ENCODE assay signal across 9 cellular contexts in genomic region chr16:67278773-67279295, GRCh38. TPM values are rescaled to one million over a fixed set of nuclear protein-coding genes. Genes with fewer than 3 reads are reported as not detected.
A peak's percentile ranks its signal among the peaks of the same experiment; 100 is the strongest.
DNase-seq lines count a peak whose midpoint lies in the region; ATAC-seq and TF ChIP-seq lines count a peak whose summit lies in the region.
"Had no signal": no experiment of that assay in that cellular context is flagged by ENCODE, and none has a peak within 500 bp of the region (broad histone marks: within the 10 kb centered on the region; RNA-seq: fewer than 3 reads in every experiment).

No MANE protein-coding gene starts in this region.

- peaks cover 0 to 20% (median 4%) of the 10 kb centered on the region in 11 experiments; a peak in 7 of 22 replicates for H3K36me3 ChIP-seq in BLaER1 treated with 17β-estradiol and CSF1 and Interleukin-3, amounts not matched to agents 10 nM and 100 nM
- H3K36me3 ChIP-seq in left lung, result peaks cover 0 to 15% of the 10 kb centered on the region in 2 donors

- ATAC-seq in GM18909 (IDR thresholded peaks at IDR 0.05; ENCODE audit: poor library complexity, unreplicated experiment) (peak; percentile 43), HG03196 (IDR thresholded peaks at IDR 0.05; ENCODE audit: unreplicated experiment) (peak; percentile 32), T-cell (replicated peaks in 1 of 4) (peak; percentile 56 to 66 (median 58)), left lung (peak; percentile 42)

- intact Hi-C loops in left lung (cut with DNase I), result no loop called here

- no peaks in the 10 kb centered on the region for H3K9me3 Mint-ChIP-seq in T-cell

- H3K27me3 ChIP-seq in BLaER1 treated with 17β-estradiol and CSF1 and Interleukin-3, amounts not matched to agents 10 nM and 100 nM, result peaks cover 0 to 5% (median 0%) of the 10 kb centered on the region in 11 experiments; a peak in 1 of 22 replicates
- no peaks in the 10 kb centered on the region for H3K27me3 ChIP-seq in left lung

- CTCF ChIA-PET in T-cell (lab: Charles Lee), result interaction anchor here in 1 of 2 donors (0.5 kb wide), 1 partner anchor 144 kb away, joined by 3 read pairs; no protein-coding TSS in a partner anchor

- peak overlapping the region; percentile 55 to 79 for H3K27ac Mint-ChIP-seq in T-cell

- H3K27me3 Mint-ChIP-seq in T-cell, result no peaks in the 10 kb centered on the region

- peaks cover 0 to 10% (median 0%) of the 10 kb centered on the region in 11 experiments; a peak in 1 of 22 replicates for H4K20me1 ChIP-seq in BLaER1 treated with 17β-estradiol and CSF1 and Interleukin-3, amounts not matched to agents 10 nM and 100 nM

- peak overlapping the region; percentile 86 to 99 (median 97) for H3K4me2 ChIP-seq in BLaER1 treated with 17β-estradiol and CSF1 and Interleukin-3, amounts not matched to agents 10 nM and 100 nM

- H3K27ac ChIP-seq in BLaER1 treated with 17β-estradiol and CSF1 and Interleukin-3, amounts not matched to agents 10 nM and 100 nM, result peak overlapping the region; percentile 19 to 77 (median 72); a peak in 21 of 22 replicates
- peak overlapping the region; percentile 66 to 75 for H3K27ac ChIP-seq in left lung

- H3K4me3 Mint-ChIP-seq in T-cell, result peak overlapping the region; percentile 75 to 80 (median 77)

- H3K9me3 ChIP-seq in BLaER1 treated with 17β-estradiol and CSF1 and Interleukin-3, amounts not matched to agents 10 nM and 100 nM (replicated peaks in 1 of 11), result no peaks in the 10 kb centered on the region
- no peaks in the 10 kb centered on the region for H3K9me3 ChIP-seq in left lung

- H3K9ac ChIP-seq in BLaER1 treated with 17β-estradiol and CSF1 and Interleukin-3, amounts not matched to agents 10 nM and 100 nM, result peak overlapping the region; percentile 63 to 83 (median 77)

- POLR2A ChIA-PET in T-cell (lab: Charles Lee), result no interaction called here

- peak in 28 of 34 experiments; percentile 11 to 50 (median 26) for DNase-seq in T-cell
- DNase-seq in cardiac fibroblast (ENCODE audit: low read depth in 2 of 2), result no peak
- no peak for DNase-seq in left lung
- DNase-seq in stimulated activated naive CD4-positive, alpha-beta T cell treated with Interleukin-2 at 50 U/mL for 16 hours (lab: John Stamatoyannopoulos, UW), result peak; percentile 59
- DNase-seq in NCI-H2081 treated with DMSO at 0.1 percent for 48 hours (lab: John Stamatoyannopoulos, UW), result no peak

- H3K4me1 ChIP-seq in BLaER1 treated with 17β-estradiol and CSF1 and Interleukin-3, amounts not matched to agents 10 nM and 100 nM, result peaks cover 23 to 37% (median 30%) of the 10 kb centered on the region in 10 experiments
- H3K4me1 ChIP-seq in left lung, result peaks cover 12 to 33% of the 10 kb centered on the region in 2 donors

- peaks cover 9 to 19% (median 16%) of the 10 kb centered on the region in 3 donors for H3K4me1 Mint-ChIP-seq in T-cell

- peak; percentile 11 for TF ChIP-seq CTCF in cardiac fibroblast (IDR thresholded peaks at IDR 0.05; ENCODE audit: low read depth, low read length)
- TF ChIP-seq CTCF in left lung (IDR thresholded peaks at IDR 0.05), result no peak

- H3K4me3 ChIP-seq in BLaER1 treated with 17β-estradiol and CSF1 and Interleukin-3, amounts not matched to agents 10 nM and 100 nM, result peak overlapping the region; percentile 52 to 71 (median 62)
- H3K4me3 ChIP-seq in cardiac fibroblast (replicated peaks in 1 of 2; ENCODE audit: low read depth in 2 of 2, low read length in 2 of 2) (peak overlapping the region; percentile 36 to 50), left lung (peak overlapping the region; percentile 48 to 60)

- H3K36me3 Mint-ChIP-seq in T-cell, result peaks cover 9% of the 10 kb centered on the region

RNA-seq across cellular contexts. Expression of gene PLEKHG4, which starts 0.5 kb away (rescaled TPM):
- total RNA-seq in T-cell, result 10 to 100 TPM; 19.4 to 27.5 (median 24.9) TPM
- 10 to 100 TPM; 24.9 to 28.5 TPM for total RNA-seq in left lung

RNA-seq across cellular contexts. Expression of gene SLC9A5, which starts 30.1 kb away (rescaled TPM):
- 1 to 10 TPM; 1.4 to 2.3 (median 2.2) TPM for total RNA-seq in T-cell
- total RNA-seq in left lung, result 1 to 10 TPM; 3.2 to 4.0 TPM

RNA-seq across cellular contexts. Expression of gene FHOD1, which starts 31.6 kb away (rescaled TPM):
- total RNA-seq in T-cell (10 to 100 TPM; 31.0 to 92.5 (median 66.2) TPM), left lung (100 to 1,000 TPM in 1 of 2 donors, 10 to 100 TPM in 1; 68.4 to 132 TPM)

RNA-seq across cellular contexts. Expression of gene KCTD19, which starts 47.7 kb away (rescaled TPM):
- total RNA-seq in T-cell (not detected), left lung (under 1 TPM in 1 of 2 donors, not detected in 1; 0.73 TPM)

RNA-seq across cellular contexts. Expression of gene LRRC36, which starts 47.8 kb away (rescaled TPM):
- total RNA-seq in T-cell (not detected), left lung (10 to 100 TPM in 1 of 2 donors, 1 to 10 TPM in 1; 3.0 to 19.5 TPM)
- total RNA-seq: T-helper 2 cell treated with Interferon-gamma antibody and Interleukin-4, amounts not matched to agents 100 ng/mL and 5 ng/mL, for 36 hours had no signal

Comparison
In these comparisons a context has a peak if more than half of its experiments do, and no peak if none do; other contexts are left out.
1. DNase-seq: peak in T-cell (28 of 34) and stimulated activated naive CD4-positive, alpha-beta T cell treated with Interleukin-2 at 50 U/mL for 16 hours (single experiment); none in cardiac fibroblast (0 of 2), left lung (0 of 2) and NCI-H2081 treated with DMSO at 0.1 percent for 48 hours (single experiment).
2. Peak in every context shown above with its lines, with median percentiles within 50 percentile points of each other: H3K4me3 ChIP-seq and ATAC-seq.